ENCODE assay signal across 1 cellular context in the genomic region with DNA sequence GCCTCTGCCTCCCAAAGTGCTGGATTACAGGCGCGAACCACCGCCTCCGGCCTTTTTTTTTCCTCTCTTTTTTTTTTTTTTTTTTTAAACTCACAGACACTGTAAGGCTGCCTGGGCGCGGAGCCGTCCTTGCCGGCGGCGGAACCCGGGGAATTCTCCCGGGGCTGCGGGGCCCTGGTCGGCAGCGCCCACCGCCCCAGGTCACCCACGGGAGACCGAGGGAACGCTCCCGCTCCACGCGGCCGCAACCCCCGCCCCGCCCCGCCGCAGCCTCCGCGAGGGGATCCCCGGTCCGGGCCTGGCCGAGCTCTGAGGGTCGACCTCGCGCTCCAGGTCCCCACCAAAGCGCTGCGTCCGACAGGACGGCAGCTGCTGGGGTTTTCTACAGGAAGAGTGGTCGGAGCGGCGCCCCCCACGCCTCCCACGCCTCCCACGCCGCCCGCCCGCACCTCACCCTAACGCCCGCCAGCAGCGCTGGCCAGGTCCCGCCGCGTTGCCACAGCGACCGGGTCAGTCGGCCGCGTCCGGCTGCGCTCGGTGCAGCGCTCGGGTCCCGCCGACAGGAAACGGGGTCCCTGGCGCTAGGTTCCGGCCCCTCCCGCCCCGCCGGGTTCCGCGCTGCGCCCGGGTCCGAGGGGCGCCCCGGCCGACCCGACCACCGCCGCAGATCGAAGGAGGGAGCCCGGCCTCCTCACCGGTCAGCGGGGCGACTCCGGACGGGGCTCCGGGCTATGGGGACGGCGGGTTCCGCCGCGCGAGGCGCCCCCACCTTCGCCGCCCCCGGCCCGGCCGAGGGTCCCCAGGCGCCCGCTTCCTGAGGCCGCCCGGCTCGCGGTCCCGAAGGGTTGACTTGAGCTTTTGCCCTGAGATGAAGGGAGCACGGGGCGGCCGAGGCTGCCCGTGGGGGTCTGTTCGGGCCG.
A peak's percentile ranks its signal among the peaks of the same experiment; 100 is the strongest.
TF ChIP-seq lines count a peak whose summit lies in the region.

A gene with protein sequence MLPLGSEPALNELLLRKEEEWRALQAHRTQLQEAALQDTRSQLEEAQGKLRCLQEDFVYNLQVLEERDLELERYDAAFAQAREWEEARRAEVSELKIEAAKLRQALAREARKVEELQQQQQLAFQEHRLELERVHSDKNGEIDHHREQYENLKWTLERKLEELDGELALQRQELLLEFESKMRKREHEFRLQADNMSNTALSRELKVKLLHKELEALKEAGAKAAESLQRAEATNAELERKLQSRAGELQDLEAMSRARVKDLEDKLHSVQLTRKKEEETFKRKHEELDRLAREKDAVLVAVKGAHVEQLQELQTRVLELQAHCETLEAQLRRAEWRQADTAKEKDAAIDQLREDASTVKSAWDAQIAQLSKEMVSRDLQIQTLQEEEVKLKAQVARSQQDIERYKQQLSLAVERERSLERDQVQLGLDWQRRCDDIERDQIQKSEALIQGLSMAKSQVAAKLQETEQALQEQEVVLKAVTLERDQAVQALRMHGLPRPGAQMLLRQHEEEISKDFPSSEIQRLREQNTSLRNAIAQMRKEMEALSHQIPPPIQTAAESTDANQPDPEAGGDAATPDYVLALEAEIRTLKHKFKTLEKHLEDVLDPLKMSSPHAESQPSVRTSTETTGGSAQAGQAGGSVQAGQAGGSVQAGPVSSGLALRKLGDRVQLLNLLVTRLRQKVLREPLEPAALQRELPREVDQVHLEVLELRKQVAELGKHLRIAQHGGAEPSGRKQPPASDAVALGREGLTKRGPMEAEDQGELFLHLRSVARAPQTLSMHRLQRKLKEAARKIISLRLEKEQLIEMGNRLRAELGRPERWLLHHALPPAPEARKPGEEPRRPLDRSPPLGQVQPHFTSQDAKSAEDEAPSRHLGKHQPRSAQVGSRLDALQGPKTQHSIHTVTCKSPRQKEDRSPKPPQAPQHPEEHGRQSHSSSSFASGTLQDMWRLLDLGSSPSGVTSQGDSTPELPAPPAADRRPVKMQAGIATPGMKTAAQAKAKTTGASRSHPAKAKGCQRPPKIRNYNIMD (minus strand): TSS at position 512 of the 920 bp plus-strand sequence. CDS start 10,898 bp downstream, outside the sequence.

TF ChIP-seq in GM12878, 131 proteins besides CTCF, POLR2A, EP300 and RAD21 (continued from another document):
- TF ChIP-seq, protein P1, sequence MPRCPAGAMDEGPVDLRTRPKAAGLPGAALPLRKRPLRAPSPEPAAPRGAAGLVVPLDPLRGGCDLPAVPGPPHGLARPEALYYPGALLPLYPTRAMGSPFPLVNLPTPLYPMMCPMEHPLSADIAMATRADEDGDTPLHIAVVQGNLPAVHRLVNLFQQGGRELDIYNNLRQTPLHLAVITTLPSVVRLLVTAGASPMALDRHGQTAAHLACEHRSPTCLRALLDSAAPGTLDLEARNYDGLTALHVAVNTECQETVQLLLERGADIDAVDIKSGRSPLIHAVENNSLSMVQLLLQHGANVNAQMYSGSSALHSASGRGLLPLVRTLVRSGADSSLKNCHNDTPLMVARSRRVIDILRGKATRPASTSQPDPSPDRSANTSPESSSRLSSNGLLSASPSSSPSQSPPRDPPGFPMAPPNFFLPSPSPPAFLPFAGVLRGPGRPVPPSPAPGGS (IDR thresholded peaks at IDR 0.05; ENCODE audit: borderline replicate concordance, insufficient read depth, low read depth, low read length, poor library complexity, severe bottlenecking) = peak; percentile 24
- TF ChIP-seq BRCA1 (IDR thresholded peaks at IDR 0.05; ENCODE audit: low read depth, low read length) = no peak
- TF ChIP-seq, protein P2, sequence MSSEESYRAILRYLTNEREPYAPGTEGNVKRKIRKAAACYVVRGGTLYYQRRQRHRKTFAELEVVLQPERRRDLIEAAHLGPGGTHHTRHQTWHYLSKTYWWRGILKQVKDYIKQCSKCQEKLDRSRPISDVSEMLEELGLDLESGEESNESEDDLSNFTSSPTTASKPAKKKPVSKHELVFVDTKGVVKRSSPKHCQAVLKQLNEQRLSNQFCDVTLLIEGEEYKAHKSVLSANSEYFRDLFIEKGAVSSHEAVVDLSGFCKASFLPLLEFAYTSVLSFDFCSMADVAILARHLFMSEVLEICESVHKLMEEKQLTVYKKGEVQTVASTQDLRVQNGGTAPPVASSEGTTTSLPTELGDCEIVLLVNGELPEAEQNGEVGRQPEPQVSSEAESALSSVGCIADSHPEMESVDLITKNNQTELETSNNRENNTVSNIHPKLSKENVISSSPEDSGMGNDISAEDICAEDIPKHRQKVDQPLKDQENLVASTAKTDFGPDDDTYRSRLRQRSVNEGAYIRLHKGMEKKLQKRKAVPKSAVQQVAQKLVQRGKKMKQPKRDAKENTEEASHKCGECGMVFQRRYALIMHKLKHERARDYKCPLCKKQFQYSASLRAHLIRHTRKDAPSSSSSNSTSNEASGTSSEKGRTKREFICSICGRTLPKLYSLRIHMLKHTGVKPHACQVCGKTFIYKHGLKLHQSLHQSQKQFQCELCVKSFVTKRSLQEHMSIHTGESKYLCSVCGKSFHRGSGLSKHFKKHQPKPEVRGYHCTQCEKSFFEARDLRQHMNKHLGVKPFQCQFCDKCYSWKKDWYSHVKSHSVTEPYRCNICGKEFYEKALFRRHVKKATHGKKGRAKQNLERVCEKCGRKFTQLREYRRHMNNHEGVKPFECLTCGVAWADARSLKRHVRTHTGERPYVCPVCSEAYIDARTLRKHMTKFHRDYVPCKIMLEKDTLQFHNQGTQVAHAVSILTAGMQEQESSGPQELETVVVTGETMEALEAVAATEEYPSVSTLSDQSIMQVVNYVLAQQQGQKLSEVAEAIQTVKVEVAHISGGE (CRISPR knock-in tag; IDR thresholded peaks at IDR 0.05) = peak; percentile 96
- TF ChIP-seq, protein P3, sequence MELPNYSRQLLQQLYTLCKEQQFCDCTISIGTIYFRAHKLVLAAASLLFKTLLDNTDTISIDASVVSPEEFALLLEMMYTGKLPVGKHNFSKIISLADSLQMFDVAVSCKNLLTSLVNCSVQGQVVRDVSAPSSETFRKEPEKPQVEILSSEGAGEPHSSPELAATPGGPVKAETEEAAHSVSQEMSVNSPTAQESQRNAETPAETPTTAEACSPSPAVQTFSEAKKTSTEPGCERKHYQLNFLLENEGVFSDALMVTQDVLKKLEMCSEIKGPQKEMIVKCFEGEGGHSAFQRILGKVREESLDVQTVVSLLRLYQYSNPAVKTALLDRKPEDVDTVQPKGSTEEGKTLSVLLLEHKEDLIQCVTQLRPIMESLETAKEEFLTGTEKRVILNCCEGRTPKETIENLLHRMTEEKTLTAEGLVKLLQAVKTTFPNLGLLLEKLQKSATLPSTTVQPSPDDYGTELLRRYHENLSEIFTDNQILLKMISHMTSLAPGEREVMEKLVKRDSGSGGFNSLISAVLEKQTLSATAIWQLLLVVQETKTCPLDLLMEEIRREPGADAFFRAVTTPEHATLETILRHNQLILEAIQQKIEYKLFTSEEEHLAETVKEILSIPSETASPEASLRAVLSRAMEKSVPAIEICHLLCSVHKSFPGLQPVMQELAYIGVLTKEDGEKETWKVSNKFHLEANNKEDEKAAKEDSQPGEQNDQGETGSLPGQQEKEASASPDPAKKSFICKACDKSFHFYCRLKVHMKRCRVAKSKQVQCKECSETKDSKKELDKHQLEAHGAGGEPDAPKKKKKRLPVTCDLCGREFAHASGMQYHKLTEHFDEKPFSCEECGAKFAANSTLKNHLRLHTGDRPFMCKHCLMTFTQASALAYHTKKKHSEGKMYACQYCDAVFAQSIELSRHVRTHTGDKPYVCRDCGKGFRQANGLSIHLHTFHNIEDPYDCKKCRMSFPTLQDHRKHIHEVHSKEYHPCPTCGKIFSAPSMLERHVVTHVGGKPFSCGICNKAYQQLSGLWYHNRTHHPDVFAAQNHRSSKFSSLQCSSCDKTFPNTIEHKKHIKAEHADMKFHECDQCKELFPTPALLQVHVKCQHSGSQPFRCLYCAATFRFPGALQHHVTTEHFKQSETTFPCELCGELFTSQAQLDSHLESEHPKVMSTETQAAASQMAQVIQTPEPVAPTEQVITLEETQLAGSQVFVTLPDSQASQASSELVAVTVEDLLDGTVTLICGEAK (IDR thresholded peaks at IDR 0.05; ENCODE audit: borderline replicate concordance) = peak; percentile 48; the same call in 1 of the 2 replicates
- TF ChIP-seq NR2F1 (conservative IDR thresholded peaks at IDR 0.05) = peak; percentile 94
- no peak for TF ChIP-seq MYB (IDR thresholded peaks at IDR 0.05; ENCODE audit: borderline replicate concordance, low read depth, low read length)
- TF ChIP-seq PAX8 (IDR thresholded peaks at IDR 0.05) = no peak
- TF ChIP-seq TCF3 (IDR thresholded peaks at IDR 0.05; ENCODE audit: borderline replicate concordance, insufficient read depth, low read depth, low read length) = 0 out of 2 replicates have a peak, but pooled peaks have one; percentile 29
- TF ChIP-seq NFYA (IDR thresholded peaks at IDR 0.05; ENCODE audit: borderline replicate concordance, low read depth, low read length) = no peak
- TF ChIP-seq NRF1 (conservative IDR thresholded peaks at IDR 0.05; ENCODE audit: low read depth, low read length) = no peak
- TF ChIP-seq SUPT20H (IDR thresholded peaks at IDR 0.05; ENCODE audit: borderline replicate concordance, control insufficient read depth, low read depth, low read length) = no peak
- no peak for TF ChIP-seq KAT2A (conservative IDR thresholded peaks at IDR 0.05; ENCODE audit: control insufficient read depth, low read depth, low read length)
- no peak for TF ChIP-seq CEBPB (IDR thresholded peaks at IDR 0.05; ENCODE audit: borderline replicate concordance in 1 of 2, low read depth in 2 of 2, low read length in 2 of 2)
- no peak for TF ChIP-seq CHD1 (IDR thresholded peaks at IDR 0.05; ENCODE audit: low read depth, low read length)
